ENCODE assay signal across 21 cellular contexts in the genomic region with DNA sequence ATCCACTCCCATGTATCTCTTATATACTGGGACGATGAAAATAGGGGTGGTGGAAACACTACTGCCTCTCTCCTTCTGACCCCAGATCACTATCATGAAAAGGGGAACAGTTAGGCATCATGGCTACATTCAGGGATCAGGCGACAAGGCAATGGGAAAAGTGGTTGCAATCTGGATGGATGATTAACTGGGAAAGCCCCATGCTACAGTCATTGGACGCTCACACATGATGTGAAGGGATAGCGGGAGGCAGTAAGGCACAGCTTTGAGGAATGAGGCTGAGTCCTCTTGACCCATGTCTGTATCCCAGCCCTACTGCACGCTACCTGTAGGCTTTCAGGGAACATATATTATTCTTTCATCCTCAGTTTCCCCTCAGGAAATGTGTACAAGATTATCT. TPM values are rescaled to one million over a fixed set of nuclear protein-coding genes. Genes with fewer than 3 reads are reported as not detected.
DNase-seq lines count a peak whose midpoint lies in the region; ATAC-seq and TF ChIP-seq lines count a peak whose summit lies in the region.
"Had no signal": no experiment of that assay in that cellular context is flagged by ENCODE, and none has a peak within 500 bp of the region (broad histone marks: within the 10 kb centered on the region; RNA-seq: fewer than 3 reads in every experiment).

No MANE protein-coding gene starts in this region.

- BruUV-seq in Caco-2 (replicated peaks; lab: Mats Ljungman, UMichigan) = no TSS peak

- H3K4me1 Mint-ChIP-seq in Caco-2 (ENCODE audit: low read depth, unreplicated experiment) (peaks cover 27% of the 10 kb centered on the region), endothelial cell (ENCODE audit: unreplicated experiment) (peaks cover 73% of the 10 kb centered on the region)
- H3K4me1 Mint-ChIP-seq in activated T-helper 17 cell treated with anti-CD3 and anti-CD28 coated beads, Interleukin-2, amount 50 U/mL, for 72 hours = no peaks in the 10 kb centered on the region
- no peaks in the 10 kb centered on the region for H3K4me1 Mint-ChIP-seq in activated naive CD8-positive, alpha-beta T cell treated with anti-CD3 and anti-CD28 coated beads, Interleukin-2, amount 50 U/mL, for 24 hours
- H3K4me1 Mint-ChIP-seq: activated CD4-positive, alpha-beta T cell treated with anti-CD3 and anti-CD28 coated beads for 36 hours; activated naive CD4-positive, alpha-beta T cell treated with anti-CD3 and anti-CD28 coated beads, Interleukin-2, amount 50 U/mL, for 24 hours; B cell had no signal

- no peaks in the 10 kb centered on the region for H3K27me3 ChIP-seq in Caco-2 (replicated peaks; ENCODE audit: control insufficient read depth, insufficient read depth, low read length)
- H3K27me3 ChIP-seq in rectal smooth muscle tissue (ENCODE audit: control insufficient read depth, insufficient read depth, low read length) = no peaks in the 10 kb centered on the region
- H3K27me3 ChIP-seq: vagina had no signal

- H3K27ac Mint-ChIP-seq in Caco-2 (ENCODE audit: unreplicated experiment) = peak overlapping the region; percentile 17
- H3K27ac Mint-ChIP-seq in endothelial cell (ENCODE audit: unreplicated experiment) = peak overlapping the region; percentile 87
- no peak overlapping the region for H3K27ac Mint-ChIP-seq in activated T-helper 17 cell treated with anti-CD3 and anti-CD28 coated beads, Interleukin-2, amount 50 U/mL, for 72 hours
- H3K27ac Mint-ChIP-seq in activated naive CD8-positive, alpha-beta T cell treated with anti-CD3 and anti-CD28 coated beads, Interleukin-2, amount 50 U/mL, for 24 hours = no peak overlapping the region
- H3K27ac Mint-ChIP-seq: activated CD4-positive, alpha-beta T cell treated with anti-CD3 and anti-CD28 coated beads for 36 hours; activated naive CD4-positive, alpha-beta T cell treated with anti-CD3 and anti-CD28 coated beads, Interleukin-2, amount 50 U/mL, for 24 hours; B cell had no signal

- ATAC-seq in activated T-helper 17 cell treated with anti-CD3 and anti-CD28 coated beads, Interleukin-2, amount 50 U/mL, for 72 hours (replicated peaks) = no peak
- ATAC-seq in HG03439 (IDR thresholded peaks at IDR 0.05; ENCODE audit: unreplicated experiment) = no peak
- ATAC-seq in activated naive CD8-positive, alpha-beta T cell treated with anti-CD3 and anti-CD28 coated beads, Interleukin-2, amount 50 U/mL, for 24 hours = no peak
- ATAC-seq: activated CD4-positive, alpha-beta T cell treated with anti-CD3 and anti-CD28 coated beads for 36 hours had no signal

- no peak overlapping the region for H3K9ac ChIP-seq in rectal smooth muscle tissue (ENCODE audit: low read length)

- no peaks in the 10 kb centered on the region for H3K9me3 ChIP-seq in Caco-2
- H3K9me3 ChIP-seq: vagina had no signal

- CTCF ChIA-PET in Caco-2 (lab: Charles Lee) = no interaction called here

- no peak for TF ChIP-seq CTCF in Caco-2 (IDR thresholded peaks at IDR 0.05; ENCODE audit: insufficient read depth in 1 of 2, low read depth in 1 of 2, low read length in 1 of 2, severe bottlenecking in 1 of 2, unreplicated experiment in 1 of 2)
- no peak for TF ChIP-seq CTCF in endothelial cell (IDR thresholded peaks at IDR 0.05; ENCODE audit: unreplicated experiment)

- DNase-seq in Caco-2 (no peak), M059J (ENCODE audit: low read depth) (peak; percentile 45), endothelial cell (ENCODE audit: low spot score) (no peak), iPS-NIHi11 (ENCODE audit: low spot score) (no peak)
- DNase-seq in activated naive CD8-positive, alpha-beta T cell treated with anti-CD3 and anti-CD28 coated beads, Interleukin-2, amount 50 U/mL, for 24 hours = no peak
- DNase-seq: activated CD4-positive, alpha-beta T cell treated with anti-CD3 and anti-CD28 coated beads for 36 hours; activated CD8-positive, alpha-beta memory T cell treated with anti-CD3 and anti-CD28 coated beads, Interleukin-2, amount 50 U/mL, for 48 hours; DMS 273 treated with DMSO at 0.1 percent for 48 hours; NCI-H1436 treated with DMSO at 0.1 percent for 48 hours; NCI-H2227 treated with DMSO at 0.1 percent for 48 hours; occipital lobe; small intestine; stimulated activated naive CD4-positive, alpha-beta T cell; T-helper 9 cell had no signal

- H3K4me3 ChIP-seq in Caco-2 (ENCODE audit: low read depth, low read length) (no peak overlapping the region), rectal smooth muscle tissue (ENCODE audit: low read length) (peak overlapping the region; percentile 12)
- H3K4me3 ChIP-seq: vagina had no signal

- H3K36me3 ChIP-seq in Caco-2 (ENCODE audit: control insufficient read depth, insufficient read depth, low read length) = no peaks in the 10 kb centered on the region
- no peaks in the 10 kb centered on the region for H3K36me3 ChIP-seq in rectal smooth muscle tissue (ENCODE audit: control insufficient read depth, insufficient read depth, low read length)
- H3K36me3 ChIP-seq: vagina had no signal

- H3K36me3 Mint-ChIP-seq in Caco-2 (ENCODE audit: insufficient read depth, unreplicated experiment) (peaks cover 37% of the 10 kb centered on the region), endothelial cell (ENCODE audit: low read depth, unreplicated experiment) (peaks cover 16% of the 10 kb centered on the region)
- H3K36me3 Mint-ChIP-seq in activated T-helper 17 cell treated with anti-CD3 and anti-CD28 coated beads, Interleukin-2, amount 50 U/mL, for 72 hours (ENCODE audit: low read depth) = no peaks in the 10 kb centered on the region
- H3K36me3 Mint-ChIP-seq in activated naive CD8-positive, alpha-beta T cell treated with anti-CD3 and anti-CD28 coated beads, Interleukin-2, amount 50 U/mL, for 24 hours (ENCODE audit: low read depth) = no peaks in the 10 kb centered on the region
- H3K36me3 Mint-ChIP-seq: activated naive CD4-positive, alpha-beta T cell treated with anti-CD3 and anti-CD28 coated beads, Interleukin-2, amount 50 U/mL, for 24 hours; mesothelial cell of epicardium had no signal

- H3K4me3 Mint-ChIP-seq in Caco-2 (ENCODE audit: unreplicated experiment) (peak overlapping the region; percentile 8), endothelial cell (ENCODE audit: unreplicated experiment) (no peak overlapping the region)
- H3K4me3 Mint-ChIP-seq in activated T-helper 17 cell treated with anti-CD3 and anti-CD28 coated beads, Interleukin-2, amount 50 U/mL, for 72 hours = no peak overlapping the region
- no peak overlapping the region for H3K4me3 Mint-ChIP-seq in activated naive CD8-positive, alpha-beta T cell treated with anti-CD3 and anti-CD28 coated beads, Interleukin-2, amount 50 U/mL, for 24 hours
- H3K4me3 Mint-ChIP-seq: activated CD4-positive, alpha-beta T cell treated with anti-CD3 and anti-CD28 coated beads for 36 hours; activated naive CD4-positive, alpha-beta T cell treated with anti-CD3 and anti-CD28 coated beads, Interleukin-2, amount 50 U/mL, for 24 hours; B cell; mesothelial cell of epicardium had no signal

- POLR2A ChIA-PET in Caco-2 (lab: Charles Lee) = no interaction called here

- peak overlapping the region; percentile 43 for H3K27ac ChIP-seq in rectal smooth muscle tissue (ENCODE audit: low read depth, low read length)

- H3K4me1 ChIP-seq in Caco-2 (peaks cover 38% of the 10 kb centered on the region), rectal smooth muscle tissue (ENCODE audit: control insufficient read depth, insufficient read depth, low read length) (peaks cover 49% of the 10 kb centered on the region)

- H3K9me3 Mint-ChIP-seq in Caco-2 (ENCODE audit: unreplicated experiment) (no peaks in the 10 kb centered on the region), endothelial cell (ENCODE audit: unreplicated experiment) (no peaks in the 10 kb centered on the region)
- H3K9me3 Mint-ChIP-seq in activated T-helper 17 cell treated with anti-CD3 and anti-CD28 coated beads, Interleukin-2, amount 50 U/mL, for 72 hours = no peaks in the 10 kb centered on the region
- H3K9me3 Mint-ChIP-seq in activated naive CD8-positive, alpha-beta T cell treated with anti-CD3 and anti-CD28 coated beads, Interleukin-2, amount 50 U/mL, for 24 hours = no peaks in the 10 kb centered on the region
- H3K9me3 Mint-ChIP-seq: activated naive CD4-positive, alpha-beta T cell treated with anti-CD3 and anti-CD28 coated beads, Interleukin-2, amount 50 U/mL, for 24 hours; mesothelial cell of epicardium had no signal

- H3K27me3 Mint-ChIP-seq in Caco-2 (ENCODE audit: insufficient read depth, unreplicated experiment) (no peaks in the 10 kb centered on the region), endothelial cell (ENCODE audit: unreplicated experiment) (peaks cover 2% of the 10 kb centered on the region)
- peaks cover 18% of the 10 kb centered on the region for H3K27me3 Mint-ChIP-seq in activated T-helper 17 cell treated with anti-CD3 and anti-CD28 coated beads, Interleukin-2, amount 50 U/mL, for 72 hours
- peaks cover 3% of the 10 kb centered on the region for H3K27me3 Mint-ChIP-seq in activated naive CD8-positive, alpha-beta T cell treated with anti-CD3 and anti-CD28 coated beads, Interleukin-2, amount 50 U/mL, for 24 hours

- intact Hi-C loops in Caco-2 (cut with micrococcal nuclease; ENCODE audit: unreplicated experiment) = no loop called here

RNA-seq across cellular contexts. Expression of a gene that starts 10.2 kb away (rescaled TPM):
- total RNA-seq in Caco-2 (2022) (42.5 and 48.5 TPM in 2 replicates), endothelial cell (ENCODE audit: unreplicated experiment) (63.8 TPM)
- total RNA-seq in M059J (2014; rRNA removed; shearing (Covaris generic)) = 2.5 and 4.4 TPM in 2 replicates
- total RNA-seq in activated T-helper 17 cell treated with anti-CD3 and anti-CD28 coated beads, Interleukin-2, amount 50 U/mL, for 72 hours = not detected
- total RNA-seq: activated CD4-positive, alpha-beta T cell treated with anti-CD3 and anti-CD28 coated beads for 36 hours had no signal

RNA-seq across cellular contexts. Expression of a gene that starts 47.6 kb away (rescaled TPM):
- total RNA-seq in Caco-2 (2022) (15.5 and 17.9 TPM in 2 replicates), endothelial cell (ENCODE audit: unreplicated experiment) (5.7 TPM)
- 3.3 TPM in 2 replicates for total RNA-seq in M059J (2014; rRNA removed; shearing (Covaris generic))
- under 1 TPM; 0.32 to 0.69 TPM for total RNA-seq in activated T-helper 17 cell treated with anti-CD3 and anti-CD28 coated beads, Interleukin-2, amount 50 U/mL, for 72 hours

Comparison
In these comparisons a context has a peak if more than half of its experiments do, and no peak if none do; other contexts are left out.
1. H3K27ac Mint-ChIP-seq: peak in Caco-2 (single experiment) and endothelial cell (single experiment); none in activated T-helper 17 cell treated with anti-CD3 and anti-CD28 coated beads, Interleukin-2, amount 50 U/mL, for 72 hours (single experiment) and activated naive CD8-positive, alpha-beta T cell treated with anti-CD3 and anti-CD28 coated beads, Interleukin-2, amount 50 U/mL, for 24 hours (single experiment).